ENCODE assay signal across 8 cellular contexts in genomic region chr19:16118489-16119033, GRCh38. TPM values are rescaled to one million over a fixed set of nuclear protein-coding genes. Genes with fewer than 3 reads are reported as not detected.
DNase-seq lines count a peak whose midpoint lies in the region; ATAC-seq, FAIRE-seq and TF ChIP-seq lines count a peak whose summit lies in the region.

No MANE protein-coding gene starts in this region.

- no peak for FAIRE-seq in HTR-8/SVneo (lab: Jason Lieb, UNC)

- no peak overlapping the region for H3K4me3 ChIP-seq in hepatocyte

- peak overlapping the region; percentile 41 for H3K27ac Mint-ChIP-seq in activated naive CD4-positive, alpha-beta T cell treated with anti-CD3 and anti-CD28 coated beads, Interleukin-2, amount 50 U/mL, for 24 hours

- TF ChIP-seq CTCF in GM10266 (IDR thresholded peaks at IDR 0.05; ENCODE audit: control insufficient read depth, insufficient read depth, low read depth, missing control alignments): no peak
- TF ChIP-seq CTCF in GM20000 (IDR thresholded peaks at IDR 0.05; ENCODE audit: extremely low read depth, missing control alignments): no peak
- TF ChIP-seq CTCF in hepatocyte (IDR thresholded peaks at IDR 0.05; ENCODE audit: poor library complexity): no peak

- H2AFZ ChIP-seq in hepatocyte: no peak overlapping the region

- no peaks in the 10 kb centered on the region for H3K9me3 ChIP-seq in hepatocyte (ENCODE audit: low read depth)

- H3K27me3 Mint-ChIP-seq in activated naive CD4-positive, alpha-beta T cell treated with anti-CD3 and anti-CD28 coated beads, Interleukin-2, amount 50 U/mL, for 24 hours: no peaks in the 10 kb centered on the region

- H3K4me2 ChIP-seq in hepatocyte: no peak overlapping the region

- H4K20me1 ChIP-seq in hepatocyte (ENCODE audit: insufficient read depth, poor library complexity, severe bottlenecking): peaks cover 6% of the 10 kb centered on the region

- peak; percentile 77 for ATAC-seq in HG03521 (IDR thresholded peaks at IDR 0.05; ENCODE audit: unreplicated experiment)

- no peaks in the 10 kb centered on the region for H3K27me3 ChIP-seq in hepatocyte

- WGBS in hepatocyte (ENCODE audit: low lambda C conversion rate, missing lambda C conversion rate): 93% methylated on average over 12 of the region's 12 CpGs

- in situ Hi-C loops in G401 (cut with HindIII; ENCODE audit: low sequenced_read_pairs): no loop called here

- no peaks in the 10 kb centered on the region for H3K9me2 ChIP-seq in hepatocyte (replicated peaks; ENCODE audit: insufficient read depth)

- peaks cover 4% of the 10 kb centered on the region for H3K4me1 ChIP-seq in hepatocyte (ENCODE audit: insufficient read depth)

- no peak overlapping the region for H3K27ac ChIP-seq in hepatocyte

- H3K4me3 Mint-ChIP-seq in activated naive CD4-positive, alpha-beta T cell treated with anti-CD3 and anti-CD28 coated beads, Interleukin-2, amount 50 U/mL, for 24 hours: no peak overlapping the region

- H3K9me3 Mint-ChIP-seq in activated naive CD4-positive, alpha-beta T cell treated with anti-CD3 and anti-CD28 coated beads, Interleukin-2, amount 50 U/mL, for 24 hours: no peaks in the 10 kb centered on the region

- DNase-seq in GM10266 (ENCODE audit: extremely low spot score) (peak; percentile 88), GM20000 (ENCODE audit: low spot score) (peak; percentile 88), G401 (ENCODE audit: low spot score) (no peak), hepatocyte (ENCODE audit: low spot score) (no peak), HTR-8/SVneo (ENCODE audit: insufficient read length, low spot score) (no peak)
- DNase-seq in stimulated activated CD4-positive, alpha-beta T cell treated with anti-CD3 and anti-CD28 coated beads, Interleukin-2, amount 100 ng/mL, for 24 hours: peak; percentile 54 to 70

- H3K4me1 Mint-ChIP-seq in activated naive CD4-positive, alpha-beta T cell treated with anti-CD3 and anti-CD28 coated beads, Interleukin-2, amount 50 U/mL, for 24 hours: peaks cover 26% of the 10 kb centered on the region

- H3K36me3 Mint-ChIP-seq in activated naive CD4-positive, alpha-beta T cell treated with anti-CD3 and anti-CD28 coated beads, Interleukin-2, amount 50 U/mL, for 24 hours: peaks cover 3% of the 10 kb centered on the region

- H3K36me3 ChIP-seq in hepatocyte (replicated peaks; ENCODE audit: insufficient read depth, low read depth): no peaks in the 10 kb centered on the region

- H3K79me2 ChIP-seq in hepatocyte: peaks cover 41% of the 10 kb centered on the region

RNA-seq across cellular contexts. Expression of gene RAB8A, which starts 6.9 kb away (rescaled TPM):
- 92.9 and 111 TPM in 2 replicates for total RNA-seq in G401 (2014; rRNA removed; shearing (Covaris generic))
- 60.2 and 77.0 TPM in 2 replicates for total RNA-seq in hepatocyte
- polyA plus RNA-seq in hepatocyte: 84.4 and 89.5 TPM in 2 replicates

RNA-seq across cellular contexts. Expression of gene HSH2D, which starts 24.9 kb away (rescaled TPM):
- total RNA-seq in G401 (2014; rRNA removed; shearing (Covaris generic)): not detected in 2 replicates
- 4.0 and 6.1 TPM in 2 replicates for total RNA-seq in hepatocyte
- 3.5 and 3.7 TPM in 2 replicates for polyA plus RNA-seq in hepatocyte

RNA-seq across cellular contexts. Expression of gene TPM4, which starts 42.3 kb away (rescaled TPM):
- 367 and 385 TPM in 2 replicates for total RNA-seq in G401 (2014; rRNA removed; shearing (Covaris generic))
- total RNA-seq in hepatocyte: 405 and 417 TPM in 2 replicates
- polyA plus RNA-seq in hepatocyte: 337 and 344 TPM in 2 replicates

RNA-seq across cellular contexts. Expression of gene CIB3, which starts 54.8 kb away (rescaled TPM):
- not detected in 2 replicates for total RNA-seq in G401 (2014; rRNA removed; shearing (Covaris generic))
- not detected in 2 replicates for total RNA-seq in hepatocyte
- polyA plus RNA-seq in hepatocyte: not detected in 2 replicates

Comparison
In these comparisons a context has a peak if more than half of its experiments do, and no peak if none do; other contexts are left out.
1. DNase-seq: peak in GM10266 (single experiment), GM20000 (single experiment) and stimulated activated CD4-positive, alpha-beta T cell treated with anti-CD3 and anti-CD28 coated beads, Interleukin-2, amount 100 ng/mL, for 24 hours (2 of 2); none in G401 (single experiment), hepatocyte (single experiment) and HTR-8/SVneo (single experiment).